9 cellular contexts compared by ENCODE assay signal in the genomic region with DNA sequence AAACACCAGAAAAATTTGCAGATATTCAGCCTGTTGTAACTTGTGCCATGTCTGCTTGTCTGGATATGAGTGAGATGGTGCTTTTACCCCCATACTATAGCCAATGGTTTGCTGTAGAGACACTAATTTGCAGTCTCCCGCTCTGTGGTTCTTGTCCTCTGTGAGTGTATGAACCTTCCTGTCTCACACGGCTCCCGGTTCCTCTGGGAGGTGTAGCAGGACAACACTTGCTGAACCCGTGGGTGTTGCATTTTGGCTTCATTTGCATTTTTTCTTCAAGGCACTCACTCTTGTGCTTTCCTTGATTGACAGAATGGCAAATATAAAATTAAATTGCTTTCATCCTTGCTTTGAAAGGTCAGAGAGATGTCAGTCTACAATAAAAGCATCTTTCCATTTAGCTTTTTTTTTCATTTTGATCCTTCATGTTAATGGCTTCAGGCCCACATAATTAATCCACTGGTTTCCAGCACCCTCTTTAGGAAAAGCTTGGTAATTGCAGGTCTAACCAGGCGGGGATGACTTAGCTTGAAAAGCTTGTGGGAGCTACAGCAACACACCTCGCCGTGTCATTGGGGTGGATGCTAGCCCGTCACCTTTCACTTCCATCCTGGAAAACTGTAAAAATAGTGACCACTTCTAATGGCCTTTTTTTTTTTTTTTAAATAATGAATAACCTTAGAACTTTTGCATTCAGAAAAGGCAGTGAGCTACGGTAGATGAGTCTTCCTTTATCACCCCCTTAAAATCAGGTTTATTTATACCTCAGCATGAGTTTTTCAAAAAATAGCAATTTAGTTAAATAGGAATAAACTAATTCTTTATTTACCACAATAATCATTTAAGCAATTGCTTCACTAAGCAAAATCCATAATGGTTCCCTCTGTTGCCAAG. TPM values are rescaled to one million over a fixed set of nuclear protein-coding genes. Genes with fewer than 3 reads are reported as not detected.
A peak's percentile ranks its signal among the peaks of the same experiment; 100 is the strongest.
DNase-seq lines count a peak whose midpoint lies in the region; ATAC-seq lines count a peak whose summit lies in the region.
"Had no signal": no experiment of that assay in that cellular context is flagged by ENCODE, and none has a peak within 500 bp of the region (broad histone marks: within the 10 kb centered on the region; RNA-seq: fewer than 3 reads in every experiment).

No MANE protein-coding gene starts in this region.

- H3K27me3 Mint-ChIP-seq in T-helper 17 cell, result no peaks in the 10 kb centered on the region
- H3K27me3 Mint-ChIP-seq: dendritic cell treated with granulocyte-macrophage colony-stimulating factor and Interleukin-4, amounts not matched to agents 40 ng/mL and 50 ng/mL, for 4 days had no signal

- no peak overlapping the region for H3K4me3 Mint-ChIP-seq in T-helper 17 cell
- H3K4me3 Mint-ChIP-seq: dendritic cell treated with granulocyte-macrophage colony-stimulating factor and Interleukin-4, amounts not matched to agents 40 ng/mL and 50 ng/mL, for 4 days had no signal

- no peak overlapping the region for H3K27ac Mint-ChIP-seq in T-helper 17 cell
- H3K27ac Mint-ChIP-seq: dendritic cell treated with granulocyte-macrophage colony-stimulating factor and Interleukin-4, amounts not matched to agents 40 ng/mL and 50 ng/mL, for 4 days had no signal

- DNase-seq in Daoy (ENCODE audit: low read depth), result peak; percentile 48
- DNase-seq in NCI-H1092 (lab: John Stamatoyannopoulos, UW), result peak; percentile 20
- peak in 1 of 3 donors; percentile 44 for DNase-seq in T-helper 17 cell
- peak; percentile 36 for DNase-seq in brain pericyte (ENCODE audit: low read depth, low spot score)
- peak; percentile 76 for DNase-seq in kidney tubule cell (ENCODE audit: low spot score)
- DNase-seq in stimulated activated CD8-positive, alpha-beta memory T cell treated with anti-CD3 and anti-CD28 coated beads, Interleukin-2, amount 100 ng/mL, for 1 hour (ENCODE audit: low read depth in 2 of 2), result peak; percentile 24 to 30

- H3K36me3 Mint-ChIP-seq in T-helper 17 cell (ENCODE audit: low read depth), result peaks cover 9% of the 10 kb centered on the region

- H3K4me1 Mint-ChIP-seq in T-helper 17 cell, result peaks cover 2% of the 10 kb centered on the region

- ATAC-seq in GM21786 (IDR thresholded peaks at IDR 0.05; ENCODE audit: unreplicated experiment) (peak; percentile 80), T-helper 17 cell (peak; percentile 86), HG02840 (IDR thresholded peaks at IDR 0.05; ENCODE audit: low FRiP score, unreplicated experiment) (no peak)

- no peaks in the 10 kb centered on the region for H3K9me3 ChIP-seq in T-helper 17 cell (ENCODE audit: control insufficient read depth, low read length, poor library complexity, severe bottlenecking)

RNA-seq across cellular contexts. Expression of a gene that starts 27.4 kb away (rescaled TPM):
- not detected in 2 replicates for total RNA-seq in Daoy (2014; rRNA removed; shearing (Covaris generic))
- total RNA-seq in T-helper 17 cell, result 1 to 10 TPM in 1 of 2 donors, under 1 TPM in 1; 0.81 to 1.1 TPM
